ENCODE assay signal across 8 cellular contexts in genomic region chr17:75996665-75997590, GRCh38. TPM values are rescaled to one million over a fixed set of nuclear protein-coding genes. Genes with fewer than 3 reads are reported as not detected.
A peak's percentile ranks its signal among the peaks of the same experiment; 100 is the strongest.
DNase-seq lines count a peak whose midpoint lies in the region; ATAC-seq, FAIRE-seq and TF ChIP-seq lines count a peak whose summit lies in the region.

No MANE protein-coding gene starts in this region.

- dilution Hi-C loops in keratinocyte (cut with MboI; ENCODE audit: extremely low pct_ligation_motif_present, low sequenced_read_pairs): no loop called here

- H3K9ac ChIP-seq in Loucy (ENCODE audit: low read depth, low read length, poor library complexity, severe bottlenecking): peak overlapping the region; percentile 79
- peak overlapping the region; percentile 64 for H3K9ac ChIP-seq in keratinocyte (ENCODE audit: control insufficient read depth, extremely low read depth, insufficient read depth, low read length)

- H3K27ac Mint-ChIP-seq in stimulated activated naive CD8-positive, alpha-beta T cell treated with anti-CD3 and anti-CD28 coated beads, Interleukin-15, Interleukin-2, amounts not matched to agents 100 ng/mL and 50 ng/mL, for 24 hours: peak overlapping the region; percentile 61

- peaks cover 5% of the 10 kb centered on the region for H3K36me3 Mint-ChIP-seq in stimulated activated naive CD8-positive, alpha-beta T cell treated with anti-CD3 and anti-CD28 coated beads, Interleukin-15, Interleukin-2, amounts not matched to agents 100 ng/mL and 50 ng/mL, for 24 hours (ENCODE audit: low read depth)

- in situ Hi-C loops in G401 (cut with HindIII; ENCODE audit: low sequenced_read_pairs): no loop called here

- H3K36me3 ChIP-seq in Loucy (ENCODE audit: insufficient read depth, low read length) (peaks cover 23% of the 10 kb centered on the region; the same call in 1 of the 2 replicates), keratinocyte (ENCODE audit: control insufficient read depth in 2 of 2, extremely low read depth in 1 of 2, insufficient read depth in 2 of 2, low read length in 2 of 2) (peaks cover 0 to 2% of the 10 kb centered on the region in 2 experiments)

- ATAC-seq in GM19397 (IDR thresholded peaks at IDR 0.05; ENCODE audit: unreplicated experiment) (no peak), HG02623 (IDR thresholded peaks at IDR 0.05; ENCODE audit: unreplicated experiment) (no peak)

- no peaks in the 10 kb centered on the region for H3K79me2 ChIP-seq in Loucy (ENCODE audit: insufficient read depth, low read length)
- no peaks in the 10 kb centered on the region for H3K79me2 ChIP-seq in keratinocyte (ENCODE audit: control insufficient read depth, insufficient read depth, low read length)

- H4K20me1 ChIP-seq in Loucy (ENCODE audit: insufficient read depth, low read length, poor library complexity, severe bottlenecking) (no peaks in the 10 kb centered on the region), keratinocyte (ENCODE audit: control insufficient read depth, extremely low read depth, insufficient read depth, low read length) (no peaks in the 10 kb centered on the region)

- H3K27me3 ChIP-seq in Loucy (ENCODE audit: insufficient read depth, low read length, poor library complexity, severe bottlenecking) (no peaks in the 10 kb centered on the region), keratinocyte (ENCODE audit: control insufficient read depth, extremely low read depth, insufficient read depth, low read length) (no peaks in the 10 kb centered on the region)

- H3K4me1 ChIP-seq in Loucy (ENCODE audit: insufficient read depth, low read length, poor library complexity, severe bottlenecking): peaks cover 34% of the 10 kb centered on the region
- peaks cover 18% of the 10 kb centered on the region for H3K4me1 ChIP-seq in keratinocyte (ENCODE audit: control insufficient read depth, extremely low read depth, insufficient read depth, low read length)

- no peaks in the 10 kb centered on the region for H3K27me3 Mint-ChIP-seq in stimulated activated naive CD8-positive, alpha-beta T cell treated with anti-CD3 and anti-CD28 coated beads, Interleukin-15, Interleukin-2, amounts not matched to agents 100 ng/mL and 50 ng/mL, for 24 hours

- TF ChIP-seq CTCF in Loucy (conservative IDR thresholded peaks at IDR 0.05; ENCODE audit: low read length) (no peak), keratinocyte (optimal IDR thresholded peaks at IDR 0.05 in 1 of 3, IDR thresholded peaks at IDR 0.05 in 1 of 3, conservative IDR thresholded peaks at IDR 0.05 in 1 of 3; ENCODE audit: extremely low read depth in 1 of 3, insufficient read depth in 2 of 3, low read length in 3 of 3) (no peak)

- peak overlapping the region; percentile 24 for H3K4me3 Mint-ChIP-seq in stimulated activated naive CD8-positive, alpha-beta T cell treated with anti-CD3 and anti-CD28 coated beads, Interleukin-15, Interleukin-2, amounts not matched to agents 100 ng/mL and 50 ng/mL, for 24 hours

- peak overlapping the region; percentile 70 for H3K4me3 ChIP-seq in Loucy (ENCODE audit: low read length, poor library complexity, severe bottlenecking)
- no peak overlapping the region for H3K4me3 ChIP-seq in keratinocyte (ENCODE audit: control insufficient read depth in 2 of 3, extremely low read depth in 1 of 3, insufficient read depth in 2 of 3, low read depth in 1 of 3, low read length in 3 of 3)

- H3F3A ChIP-seq in Loucy (ENCODE audit: low read depth): peaks cover 12% of the 10 kb centered on the region

- peak overlapping the region; percentile 76 for H3K27ac ChIP-seq in keratinocyte (ENCODE audit: control insufficient read depth, insufficient read depth, low read length)

- H3K9me3 Mint-ChIP-seq in stimulated activated naive CD8-positive, alpha-beta T cell treated with anti-CD3 and anti-CD28 coated beads, Interleukin-15, Interleukin-2, amounts not matched to agents 100 ng/mL and 50 ng/mL, for 24 hours: no peaks in the 10 kb centered on the region

- DNase-seq in EH (ENCODE audit: low read depth) (peak; percentile 81), keratinocyte (ENCODE audit: low read depth, low spot score) (no peak), G401 (ENCODE audit: low spot score) (no peak)
- DNase-seq in activated effector memory CD4-positive, alpha-beta T cell treated with Interleukin-2 at 50 U/mL for 16 hours: peak; percentile 23

- H3K4me2 ChIP-seq in Loucy (ENCODE audit: low read depth, low read length, poor library complexity, severe bottlenecking) (peak overlapping the region; percentile 91), keratinocyte (ENCODE audit: control insufficient read depth, extremely low read depth, insufficient read depth, low read depth, low read length) (peak overlapping the region; percentile 29)

- H3K9me2 ChIP-seq in Loucy (replicated peaks; ENCODE audit: low read depth, low read length): no peaks in the 10 kb centered on the region

- no peaks in the 10 kb centered on the region for H3K9me3 ChIP-seq in Loucy (ENCODE audit: insufficient read depth, low read depth, low read length)
- no peaks in the 10 kb centered on the region for H3K9me3 ChIP-seq in keratinocyte (ENCODE audit: control insufficient read depth, low read depth, low read length)

- peak; percentile 84 for FAIRE-seq in keratinocyte (lab: Jason Lieb, UNC)

- H2AFZ ChIP-seq in Loucy (ENCODE audit: low read length) (peak overlapping the region; percentile 37; the same call in 1 of the 2 replicates), keratinocyte (ENCODE audit: control insufficient read depth, low read length) (peak overlapping the region; percentile 16)

- peaks cover 2% of the 10 kb centered on the region for H3K9me1 ChIP-seq in keratinocyte (ENCODE audit: control insufficient read depth, extremely low read depth, insufficient read depth, low read length)

- peaks cover 15% of the 10 kb centered on the region for H3K4me1 Mint-ChIP-seq in stimulated activated naive CD8-positive, alpha-beta T cell treated with anti-CD3 and anti-CD28 coated beads, Interleukin-15, Interleukin-2, amounts not matched to agents 100 ng/mL and 50 ng/mL, for 24 hours (ENCODE audit: low read depth)

RNA-seq across cellular contexts. Expression of gene CDK3, which starts 3.7 kb away (rescaled TPM):
- 1.8 to 3.6 TPM (median 2.0 TPM) in 3 replicates for polyA plus RNA-seq in keratinocyte
- 0.84 TPM for polyA plus RNA-seq in keratinocyte (2011; ENCODE audit: low read depth)
- polyA plus RNA-seq in keratinocyte (2011; cell fraction: cytosol; rRNA removed): 0.34 and 0.45 TPM in 2 replicates
- 11.7 and 17.1 TPM in 2 replicates for polyA plus RNA-seq in keratinocyte (2011; cell fraction: nucleus; rRNA removed)
- polyA plus RNA-seq in keratinocyte (2012; ENCODE audit: low replicate concordance): 1.6 and 3.7 TPM in 2 replicates
- polyA minus RNA-seq in keratinocyte: 1.5 to 2.7 TPM (median 2.0 TPM) in 3 replicates
- polyA minus RNA-seq in keratinocyte (2011; cell fraction: cytosol; rRNA and poly(A)+ RNA removed): not detected
- polyA minus RNA-seq in keratinocyte (2011; cell fraction: nucleus; rRNA and poly(A)+ RNA removed): 0.39 and 0.63 TPM in 2 replicates
- total RNA-seq in G401 (2014; rRNA removed; shearing (Covaris generic)): 0.68 and 2.5 TPM in 2 replicates

RNA-seq across cellular contexts. Expression of gene TEN1, which starts 17.9 kb away (rescaled TPM):
- 11.7 to 22.3 TPM (median 15.6 TPM) in 3 replicates for polyA plus RNA-seq in keratinocyte
- polyA plus RNA-seq in keratinocyte (2011; ENCODE audit: low read depth): 15.6 TPM
- polyA plus RNA-seq in keratinocyte (2011; cell fraction: cytosol; rRNA removed): 9.3 and 16.9 TPM in 2 replicates
- polyA plus RNA-seq in keratinocyte (2011; cell fraction: nucleus; rRNA removed): 9.7 and 11.6 TPM in 2 replicates
- polyA plus RNA-seq in keratinocyte (2012; ENCODE audit: low replicate concordance): 16.7 and 17.1 TPM in 2 replicates
- polyA minus RNA-seq in keratinocyte: 11.0 to 18.5 TPM (median 11.6 TPM) in 3 replicates
- 19.6 TPM for polyA minus RNA-seq in keratinocyte (2011; cell fraction: cytosol; rRNA and poly(A)+ RNA removed)
- polyA minus RNA-seq in keratinocyte (2011; cell fraction: nucleus; rRNA and poly(A)+ RNA removed): 1.2 and 2.1 TPM in 2 replicates
- 31.4 and 39.4 TPM in 2 replicates for total RNA-seq in G401 (2014; rRNA removed; shearing (Covaris generic))

RNA-seq across cellular contexts. Expression of gene ACOX1, which starts 18.0 kb away (rescaled TPM):
- 29.7 to 42.8 TPM (median 31.8 TPM) in 3 replicates for polyA plus RNA-seq in keratinocyte
- 98.6 TPM for polyA plus RNA-seq in keratinocyte (2011; ENCODE audit: low read depth)
- polyA plus RNA-seq in keratinocyte (2011; cell fraction: cytosol; rRNA removed): 22.9 and 34.2 TPM in 2 replicates
- 43.9 and 45.2 TPM in 2 replicates for polyA plus RNA-seq in keratinocyte (2011; cell fraction: nucleus; rRNA removed)
- polyA plus RNA-seq in keratinocyte (2012; ENCODE audit: low replicate concordance): 17.8 and 61.6 TPM in 2 replicates
- 81.0 to 195 TPM (median 112 TPM) in 3 replicates for polyA minus RNA-seq in keratinocyte
- polyA minus RNA-seq in keratinocyte (2011; cell fraction: cytosol; rRNA and poly(A)+ RNA removed): 98.0 TPM
- 70.7 and 110 TPM in 2 replicates for polyA minus RNA-seq in keratinocyte (2011; cell fraction: nucleus; rRNA and poly(A)+ RNA removed)
- 27.7 and 32.2 TPM in 2 replicates for total RNA-seq in G401 (2014; rRNA removed; shearing (Covaris generic))

RNA-seq across cellular contexts. Expression of gene EVPL, which starts 30.2 kb away (rescaled TPM):
- 6.4 to 11.9 TPM (median 7.6 TPM) in 3 replicates for polyA plus RNA-seq in keratinocyte
- 54.1 TPM for polyA plus RNA-seq in keratinocyte (2011; ENCODE audit: low read depth)
- polyA plus RNA-seq in keratinocyte (2011; cell fraction: cytosol; rRNA removed): 3.3 and 9.8 TPM in 2 replicates
- 36.2 and 42.7 TPM in 2 replicates for polyA plus RNA-seq in keratinocyte (2011; cell fraction: nucleus; rRNA removed)
- 21.2 and 73.9 TPM in 2 replicates for polyA plus RNA-seq in keratinocyte (2012; ENCODE audit: low replicate concordance)
- 5.4 to 20.6 TPM (median 11.1 TPM) in 3 replicates for polyA minus RNA-seq in keratinocyte
- 19.6 TPM for polyA minus RNA-seq in keratinocyte (2011; cell fraction: cytosol; rRNA and poly(A)+ RNA removed)
- polyA minus RNA-seq in keratinocyte (2011; cell fraction: nucleus; rRNA and poly(A)+ RNA removed): 42.7 and 44.7 TPM in 2 replicates
- total RNA-seq in G401 (2014; rRNA removed; shearing (Covaris generic)): 0.80 and 5.4 TPM in 2 replicates

RNA-seq across cellular contexts. Expression of gene FBF1, which starts 56.1 kb away (rescaled TPM):
- 3.0 to 6.2 TPM (median 4.3 TPM) in 3 replicates for polyA plus RNA-seq in keratinocyte
- 1.9 TPM for polyA plus RNA-seq in keratinocyte (2011; ENCODE audit: low read depth)
- polyA plus RNA-seq in keratinocyte (2011; cell fraction: cytosol; rRNA removed): 0.96 and 2.8 TPM in 2 replicates
- 14.4 and 18.6 TPM in 2 replicates for polyA plus RNA-seq in keratinocyte (2011; cell fraction: nucleus; rRNA removed)
- 3.2 and 3.8 TPM in 2 replicates for polyA plus RNA-seq in keratinocyte (2012; ENCODE audit: low replicate concordance)
- polyA minus RNA-seq in keratinocyte: 5.6 to 8.6 TPM (median 5.7 TPM) in 3 replicates
- 4.8 TPM for polyA minus RNA-seq in keratinocyte (2011; cell fraction: cytosol; rRNA and poly(A)+ RNA removed)
- 7.7 and 8.1 TPM in 2 replicates for polyA minus RNA-seq in keratinocyte (2011; cell fraction: nucleus; rRNA and poly(A)+ RNA removed)
- 10.4 and 21.6 TPM in 2 replicates for total RNA-seq in G401 (2014; rRNA removed; shearing (Covaris generic))

Comparison
In these comparisons a context has a peak if more than half of its experiments do, and no peak if none do; other contexts are left out.
1. DNase-seq: peak in EH (single experiment) and activated effector memory CD4-positive, alpha-beta T cell treated with Interleukin-2 at 50 U/mL for 16 hours (single experiment); none in keratinocyte (single experiment) and G401 (single experiment).